Comparison of ENCODE assay signal across 8 cellular contexts in the genomic region with DNA sequence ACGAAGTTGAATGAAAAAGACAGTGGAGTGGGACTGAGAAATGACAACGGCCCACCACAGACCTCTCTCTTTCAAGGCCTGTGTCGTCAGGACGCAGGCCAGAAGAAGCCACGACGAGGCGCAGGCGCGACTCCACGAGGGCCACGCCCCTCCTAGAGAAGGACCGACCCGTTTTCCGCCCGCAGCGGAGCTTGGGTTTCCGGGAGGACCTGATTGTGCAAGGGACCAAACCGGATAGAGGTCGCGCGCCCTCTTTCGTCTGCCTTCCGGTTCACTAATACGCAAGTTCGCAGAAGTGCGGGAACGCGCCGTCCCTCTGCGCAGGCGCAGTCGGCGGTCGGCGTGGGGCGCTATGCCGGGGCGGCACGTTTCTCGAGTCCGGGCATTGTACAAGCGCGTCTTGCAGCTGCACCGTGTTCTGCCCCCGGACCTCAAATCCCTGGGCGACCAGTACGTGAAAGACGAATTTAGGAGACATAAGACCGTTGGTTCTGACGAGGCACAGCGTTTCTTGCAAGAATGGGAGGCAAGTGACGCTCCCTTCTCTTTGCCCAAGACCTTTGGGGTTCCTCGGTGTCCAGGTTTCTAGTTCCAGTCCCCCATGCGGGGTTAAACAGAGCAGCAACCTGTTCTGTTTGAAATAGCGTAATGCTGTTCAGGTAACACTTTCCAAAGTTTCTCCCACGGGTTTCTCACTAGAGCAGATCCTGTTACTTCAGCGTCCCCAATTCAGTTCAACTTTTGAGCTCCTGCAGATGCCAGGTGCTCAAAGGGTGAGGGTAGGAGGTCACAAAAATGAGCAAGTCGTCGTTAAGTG. TPM values are rescaled to one million over a fixed set of nuclear protein-coding genes. Genes with fewer than 3 reads are reported as not detected.
A peak's percentile ranks its signal among the peaks of the same experiment; 100 is the strongest.
DNase-seq lines count a peak whose midpoint lies in the region; ATAC-seq and TF ChIP-seq lines count a peak whose summit lies in the region.

A gene (plus strand): TSS at position 327 of the 817 bp plus-strand sequence. CDS start 26 bp downstream, at position 353.

- H3K9me3 Mint-ChIP-seq in memory B cell = no peaks in the 10 kb centered on the region

- H3K36me3 Mint-ChIP-seq in memory B cell = peaks cover 7% of the 10 kb centered on the region

- H3K4me3 ChIP-seq in effector memory CD4-positive, alpha-beta T cell (ENCODE audit: insufficient read depth, low read depth, low read length, poor library complexity, severe bottlenecking) = peak within 1 kb of the TSS; percentile 72

- CTCF ChIA-PET in activated CD8-positive, alpha-beta memory T cell treated with anti-CD3 and anti-CD28 coated beads for 36 hours (lab: Charles Lee) = interaction anchor here (1.9 kb wide), 1 partner anchor 13 kb away, joined by 10 read pairs; no protein-coding TSS in a partner anchor

- H3K27me3 Mint-ChIP-seq in memory B cell = no peaks in the 10 kb centered on the region

- POLR2A ChIA-PET in activated CD8-positive, alpha-beta memory T cell treated with anti-CD3 and anti-CD28 coated beads for 36 hours (lab: Charles Lee) = interaction anchor here (0.6 to 1.9 kb wide), 6 partner anchors 13 to 854 kb away, joined by 3 to 11 read pairs (median 4); a partner anchor contains a TSS

- no peaks in the 10 kb centered on the region for H3K9me3 ChIP-seq in effector memory CD4-positive, alpha-beta T cell (ENCODE audit: control insufficient read depth, low read length)

- peak within 1 kb of the TSS; percentile 93 for H3K27ac Mint-ChIP-seq in memory B cell

- H3K4me1 Mint-ChIP-seq in memory B cell = peaks cover 28% of the 10 kb centered on the region

- H3K27ac ChIP-seq in effector memory CD4-positive, alpha-beta T cell (ENCODE audit: insufficient read depth, low read length, poor library complexity, severe bottlenecking) = peak within 1 kb of the TSS; percentile 60

- H3K36me3 ChIP-seq in effector memory CD4-positive, alpha-beta T cell (ENCODE audit: control insufficient read depth, insufficient read depth, low read length) = no peaks in the 10 kb centered on the region

- ATAC-seq in memory B cell (ENCODE audit: low read depth) = peak; percentile 85

- H3K4me1 ChIP-seq in effector memory CD4-positive, alpha-beta T cell (ENCODE audit: control insufficient read depth, insufficient read depth, low read length, poor library complexity, severe bottlenecking) = peaks cover 4% of the 10 kb centered on the region

- DNase-seq in COR-L47 (lab: John Stamatoyannopoulos, UW) (peak; percentile 99), GM20000 (ENCODE audit: low spot score) (peak; percentile 91), HT-29 (ENCODE audit: low spot score) (peak; percentile 99), NOMO-1 (lab: John Stamatoyannopoulos, UW; ENCODE audit: unreplicated experiment in 2 of 2) (peak; percentile 100), memory B cell (ENCODE audit: low spot score in 2 of 2) (peak; percentile 94 to 95)
- peak; percentile 95 to 98 (median 95) for DNase-seq in effector memory CD4-positive, alpha-beta T cell
- peak; percentile 98 for DNase-seq in stimulated activated CD8-positive, alpha-beta memory T cell treated with anti-CD3 and anti-CD28 coated beads, Interleukin-12 subunit alpha, Interleukin-12 subunit beta, amount 100 ng/mL, for 24 hours (ENCODE audit: extremely low read depth)

- no peak for TF ChIP-seq CTCF in GM20000 (IDR thresholded peaks at IDR 0.05; ENCODE audit: extremely low read depth, missing control alignments)

- peak within 1 kb of the TSS; percentile 98 for H3K4me3 Mint-ChIP-seq in memory B cell

- no peaks in the 10 kb centered on the region for H3K27me3 ChIP-seq in effector memory CD4-positive, alpha-beta T cell (replicated peaks; ENCODE audit: control insufficient read depth, insufficient read depth, low read length, poor library complexity, severe bottlenecking)

RNA-seq across cellular contexts. Expression of the gene that starts here (rescaled TPM):
- total RNA-seq in HT-29 (2014; rRNA removed; shearing (Covaris generic)) = 8.3 and 13.1 TPM in 2 replicates
- total RNA-seq in activated CD8-positive, alpha-beta memory T cell treated with anti-CD3 and anti-CD28 coated beads for 36 hours = 10 to 100 TPM; 36.5 to 37.2 TPM

Comparison
In these comparisons a context has a peak if more than half of its experiments do, and no peak if none do; other contexts are left out.
1. Peak in every context shown above with its lines: DNase-seq, ATAC-seq, H3K4me3 ChIP-seq and H3K27ac ChIP-seq.